20 cellular contexts compared by ENCODE assay signal in the genomic region with DNA sequence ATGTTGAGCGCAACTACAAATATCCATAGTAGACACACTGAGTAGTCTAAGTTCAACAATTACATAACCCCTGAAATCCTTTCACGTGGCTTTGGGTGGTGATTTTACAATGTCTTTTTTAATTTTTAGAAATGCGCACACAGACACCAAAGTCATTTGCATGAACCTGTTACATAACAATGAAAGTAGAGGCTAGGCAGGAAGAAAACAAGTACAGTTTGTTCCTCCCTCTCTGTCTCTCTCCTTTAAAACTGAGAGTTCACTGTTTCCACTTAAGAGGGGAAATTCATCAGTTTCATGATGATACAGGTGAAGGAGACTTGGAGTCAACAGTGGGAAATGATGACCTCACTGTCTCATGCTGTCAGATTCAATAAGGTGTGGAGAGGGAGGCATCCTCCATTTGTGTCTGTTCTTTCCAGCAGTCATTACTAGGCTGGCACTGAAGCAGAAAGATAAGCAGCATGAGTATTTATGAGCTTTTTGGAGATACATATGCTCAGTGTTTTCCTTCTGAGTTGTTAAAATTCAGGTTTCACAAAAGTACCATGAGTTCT.
DNase-seq lines count a peak whose midpoint lies in the region; ATAC-seq and TF ChIP-seq lines count a peak whose summit lies in the region.
"Had no signal": no experiment of that assay in that cellular context is flagged by ENCODE, and none has a peak within 500 bp of the region (broad histone marks: within the 10 kb centered on the region; RNA-seq: fewer than 3 reads in every experiment).

No MANE protein-coding gene starts in this region.

- peak overlapping the region; percentile 37 for H3K27ac ChIP-seq in A673 (ENCODE audit: low read depth, low read length, poor library complexity, severe bottlenecking)
- no peak overlapping the region for H3K27ac ChIP-seq in OCI-LY3 (ENCODE audit: low read length)
- H3K27ac ChIP-seq: Peyer's patch had no signal

- no peak for ATAC-seq in GM18502 (IDR thresholded peaks at IDR 0.05; ENCODE audit: poor library complexity, unreplicated experiment)
- ATAC-seq: activated T-cell treated with anti-CD3 and anti-CD28 coated beads, Interleukin-2, amount 50 U/mL, for 72 hours; CD8-positive, alpha-beta T cell; left lobe of liver; mucosa of descending colon had no signal

- H3K4me3 ChIP-seq in A673 (ENCODE audit: low read depth, low read length, poor library complexity, severe bottlenecking) (no peak overlapping the region), OCI-LY3 (ENCODE audit: low read length) (no peak overlapping the region)
- H3K4me3 ChIP-seq: mucosa of descending colon, Peyer's patch had no signal

- TF ChIP-seq POLR2A in erythroblast (IDR thresholded peaks at IDR 0.05; ENCODE audit: low read length): no peak

- H3K4me1 Mint-ChIP-seq in activated CD4-positive, alpha-beta memory T cell treated with anti-CD3 and anti-CD28 coated beads for 36 hours (ENCODE audit: low read depth): no peaks in the 10 kb centered on the region

- in situ Hi-C loops in Caki2 (cut with HindIII; ENCODE audit: low pct_unique_long_range_greater_than_20kb, low sequenced_read_pairs): no loop called here

- H3K36me3 Mint-ChIP-seq in activated CD4-positive, alpha-beta memory T cell treated with anti-CD3 and anti-CD28 coated beads for 36 hours: no peaks in the 10 kb centered on the region
- H3K36me3 Mint-ChIP-seq: CD8-positive, alpha-beta T cell had no signal

- H3K9me3 ChIP-seq in A673 (ENCODE audit: low read depth, low read length, poor library complexity, severe bottlenecking) (no peaks in the 10 kb centered on the region), OCI-LY3 (ENCODE audit: insufficient read depth, low read length) (no peaks in the 10 kb centered on the region)
- H3K9me3 ChIP-seq: mucosa of descending colon, Peyer's patch had no signal

- no TSS peak for BruUV-seq in A673 (replicated peaks; lab: Mats Ljungman, UMichigan)

- TF ChIP-seq CTCF in A673 (conservative IDR thresholded peaks at IDR 0.05; ENCODE audit: low read depth, low read length) (no peak), OCI-LY3 (IDR thresholded peaks at IDR 0.05; ENCODE audit: low read depth, low read length) (no peak)

- no peak overlapping the region for H3K9ac ChIP-seq in OCI-LY3 (ENCODE audit: low read length)

- H3K27ac Mint-ChIP-seq in activated CD4-positive, alpha-beta memory T cell treated with anti-CD3 and anti-CD28 coated beads for 36 hours: no peak overlapping the region
- H3K27ac Mint-ChIP-seq: activated T-cell treated with anti-CD3 and anti-CD28 coated beads, Interleukin-2, amount 50 U/mL, for 72 hours; CD8-positive, alpha-beta T cell; H9 had no signal

- peaks cover 66% of the 10 kb centered on the region for H3K4me1 ChIP-seq in A673 (ENCODE audit: insufficient read depth, low read length, poor library complexity, severe bottlenecking)
- H3K4me1 ChIP-seq in OCI-LY3 (ENCODE audit: low read length): peaks cover 21% of the 10 kb centered on the region
- H3K4me1 ChIP-seq: Peyer's patch had no signal

- H4K20me1 ChIP-seq in OCI-LY3 (ENCODE audit: insufficient read depth, low read length): no peaks in the 10 kb centered on the region

- H2AFZ ChIP-seq in OCI-LY3 (ENCODE audit: low read depth, low read length): no peak overlapping the region

- no peak overlapping the region for H3K4me3 Mint-ChIP-seq in activated CD4-positive, alpha-beta memory T cell treated with anti-CD3 and anti-CD28 coated beads for 36 hours
- H3K4me3 Mint-ChIP-seq: activated T-cell treated with anti-CD3 and anti-CD28 coated beads, Interleukin-2, amount 50 U/mL, for 72 hours; CD8-positive, alpha-beta T cell; H9; neural crest cell had no signal

- no peaks in the 10 kb centered on the region for H3K79me2 ChIP-seq in OCI-LY3 (ENCODE audit: low read length)

- DNase-seq in A673 (ENCODE audit: low spot score): no peak
- DNase-seq in Caki2 (ENCODE audit: low read depth): peak; percentile 16
- peak; percentile 38 to 59 for DNase-seq in erythroblast (lab: John Stamatoyannopoulos, UW)
- DNase-seq in NCI-H2081 (lab: John Stamatoyannopoulos, UW): no peak
- DNase-seq in activated CD4-positive, alpha-beta memory T cell treated with anti-CD3 and anti-CD28 coated beads for 36 hours: no peak
- DNase-seq: activated naive CD4-positive, alpha-beta T cell treated with anti-CD3 and anti-CD28 coated beads, Interleukin-2, amount 50 U/mL, for 16 hours; activated T-cell treated with anti-CD3 and anti-CD28 coated beads, Interleukin-2, amount 50 U/mL, for 72 hours; aorta; CD8-positive, alpha-beta T cell; DMS79; effector CD8-positive, alpha-beta T cell; H9; mucosa of descending colon; Peyer's patch; small intestine; stimulated activated naive CD4-positive, alpha-beta T cell had no signal

- H3K36me3 ChIP-seq in A673 (ENCODE audit: insufficient read depth, low read length, poor library complexity, severe bottlenecking): no peaks in the 10 kb centered on the region
- no peaks in the 10 kb centered on the region for H3K36me3 ChIP-seq in OCI-LY3 (replicated peaks; ENCODE audit: low read depth, low read length)
- H3K36me3 ChIP-seq: Peyer's patch had no signal

- no peaks in the 10 kb centered on the region for H3K9me3 Mint-ChIP-seq in activated CD4-positive, alpha-beta memory T cell treated with anti-CD3 and anti-CD28 coated beads for 36 hours
- H3K9me3 Mint-ChIP-seq: CD8-positive, alpha-beta T cell; H9 had no signal

- CTCF ChIA-PET in A673 (lab: Charles Lee): no interaction called here
- CTCF ChIA-PET in activated CD4-positive, alpha-beta memory T cell treated with anti-CD3 and anti-CD28 coated beads for 36 hours (lab: Charles Lee): no interaction called here

- intact Hi-C loops in A673 (cut with micrococcal nuclease; ENCODE audit: unreplicated experiment): no loop called here
- intact Hi-C loops in activated CD4-positive, alpha-beta memory T cell treated with anti-CD3 and anti-CD28 coated beads for 36 hours (cut with micrococcal nuclease): no loop called here

- H3K27me3 ChIP-seq in A673 (replicated peaks; ENCODE audit: insufficient read depth, low read depth, low read length, poor library complexity) (no peaks in the 10 kb centered on the region), OCI-LY3 (ENCODE audit: low read depth, low read length) (no peaks in the 10 kb centered on the region)
- H3K27me3 ChIP-seq: Peyer's patch had no signal

- POLR2A ChIA-PET in A673 (lab: Charles Lee; ENCODE audit: low non-redundant PET): no interaction called here
- POLR2A ChIA-PET in activated CD4-positive, alpha-beta memory T cell treated with anti-CD3 and anti-CD28 coated beads for 36 hours (lab: Charles Lee): no interaction called here

- H3K4me2 ChIP-seq in OCI-LY3 (ENCODE audit: low read length): peak overlapping the region; percentile 20; the same call in 1 of the 2 replicates

- peaks cover 7% of the 10 kb centered on the region for H3K27me3 Mint-ChIP-seq in activated CD4-positive, alpha-beta memory T cell treated with anti-CD3 and anti-CD28 coated beads for 36 hours

Comparison
In these comparisons a context has a peak if more than half of its experiments do, and no peak if none do; other contexts are left out.
1. DNase-seq: peak in Caki2 (single experiment) and erythroblast (2 of 2); none in A673 (single experiment), NCI-H2081 (0 of 2) and activated CD4-positive, alpha-beta memory T cell treated with anti-CD3 and anti-CD28 coated beads for 36 hours (single experiment).